10 cellular contexts compared by ENCODE assay signal in genomic region chr1:171740356-171740863, GRCh38. TPM values are rescaled to one million over a fixed set of nuclear protein-coding genes. Genes with fewer than 3 reads are reported as not detected.
DNase-seq lines count a peak whose midpoint lies in the region; ATAC-seq, FAIRE-seq and TF ChIP-seq lines count a peak whose summit lies in the region.
"Had no signal": no experiment of that assay in that cellular context is flagged by ENCODE, and none has a peak within 500 bp of the region (broad histone marks: within the 10 kb centered on the region; RNA-seq: fewer than 3 reads in every experiment).

No MANE protein-coding gene starts in this region.

- 71 to 79% methylated on average over 2 of the region's 2 CpGs for WGBS in heart right ventricle, 2 donors
- 73% methylated on average over 2 of the region's 2 CpGs for WGBS in urinary bladder

- H3K9me3 ChIP-seq in heart right ventricle (no peaks in the 10 kb centered on the region), kidney (ENCODE audit: control insufficient read depth in 1 of 2, low read length in 2 of 2) (no peaks in the 10 kb centered on the region)

- H3K36me3 Mint-ChIP-seq in activated naive CD8-positive, alpha-beta T cell: peaks cover 9% of the 10 kb centered on the region

- peaks cover 3 to 61% (median 27%) of the 10 kb centered on the region in 9 donors for H3K4me1 ChIP-seq in heart right ventricle
- H3K4me1 ChIP-seq in kidney (ENCODE audit: control insufficient read depth in 1 of 2, insufficient read depth in 1 of 2, low read depth in 1 of 2, low read length in 2 of 2): peaks cover 7 to 8% of the 10 kb centered on the region in 2 donors
- H3K4me1 ChIP-seq in urinary bladder (ENCODE audit: insufficient read depth): peaks cover 3% of the 10 kb centered on the region

- ATAC-seq in heart right ventricle (no peak), left cardiac atrium (no peak), GM21360 (IDR thresholded peaks at IDR 0.05; ENCODE audit: unreplicated experiment) (no peak)

- TF ChIP-seq CTCF in heart right ventricle (IDR thresholded peaks at IDR 0.05) (no peak), kidney (IDR thresholded peaks at IDR 0.05; ENCODE audit: borderline replicate concordance, extremely low read depth, insufficient read depth) (no peak)

- peak overlapping the region in 7 of 10 donors; percentile 72 to 99 (median 92) for H3K4me3 ChIP-seq in heart right ventricle
- H3K4me3 ChIP-seq in kidney (ENCODE audit: low read length in 2 of 2): peak overlapping the region; percentile 90 to 95
- H3K4me3 ChIP-seq in urinary bladder (ENCODE audit: low read depth, low read length): peak overlapping the region; percentile 88

- intact Hi-C loops in heart right ventricle (cut with DNase I): loop anchor here in 3 of 10 donors (2.0 to 5.0 kb wide), 3 partner anchors 37 to 93 kb away; partner anchors contain the start of gene METTL13 (in 1 of the 3)
- intact Hi-C loops in left cardiac atrium (cut with DNase I): no loop called here
- intact Hi-C loops in kidney (cut with DNase I): no loop called here

- H3K9me3 Mint-ChIP-seq in activated naive CD8-positive, alpha-beta T cell (ENCODE audit: low read depth): no peaks in the 10 kb centered on the region

- peak overlapping the region; percentile 99 for H3K4me3 Mint-ChIP-seq in activated naive CD8-positive, alpha-beta T cell

- FAIRE-seq in kidney (lab: Jason Lieb, UNC): no peak
- FAIRE-seq: endometrium had no signal

- H3K4me1 Mint-ChIP-seq in activated naive CD8-positive, alpha-beta T cell (ENCODE audit: low read depth): peaks cover 63% of the 10 kb centered on the region

- peak overlapping the region in 1 of 2 donors; percentile 97 for H3K9ac ChIP-seq in kidney (ENCODE audit: low read length in 2 of 2)

- no peaks in the 10 kb centered on the region for H3K27me3 ChIP-seq in heart right ventricle

- H3K27ac Mint-ChIP-seq in activated naive CD8-positive, alpha-beta T cell: peak overlapping the region; percentile 99

- H3K36me3 ChIP-seq in heart right ventricle (peaks cover 0 to 32% (median 13%) of the 10 kb centered on the region in 9 donors), kidney (ENCODE audit: control insufficient read depth in 1 of 2, insufficient read depth in 2 of 2, low read length in 2 of 2) (peaks cover 0 to 7% of the 10 kb centered on the region in 2 donors), urinary bladder (ENCODE audit: insufficient read depth) (no peaks in the 10 kb centered on the region)

- H3K27ac ChIP-seq in heart right ventricle (peak overlapping the region in 3 of 10 donors; percentile 1 to 96 (median 96)), kidney (ENCODE audit: low read depth in 2 of 2, low read length in 2 of 2) (no peak overlapping the region), urinary bladder (ENCODE audit: low read depth) (no peak overlapping the region)

- no peaks in the 10 kb centered on the region for H3K27me3 Mint-ChIP-seq in activated naive CD8-positive, alpha-beta T cell

- DNase-seq in heart right ventricle (no peak), left cardiac atrium (no peak), kidney (no peak), NOMO-1 treated with DMSO at 0.1 percent for 48 hours (lab: John Stamatoyannopoulos, UW; ENCODE audit: unreplicated experiment) (no peak), NCI-H1105 (lab: John Stamatoyannopoulos, UW) (no peak)
- DNase-seq: DMS79 had no signal

RNA-seq across cellular contexts. Expression of gene VAMP4, which starts 1.5 kb away (rescaled TPM):
- 10 to 100 TPM in 5 of 10 donors, 1 to 10 TPM in 5; 6.6 to 12.5 (median 9.2) TPM for total RNA-seq in heart right ventricle
- 1 to 10 TPM; 4.1 to 6.1 TPM for polyA plus RNA-seq in heart right ventricle
- 1 to 10 TPM; 9.0 to 9.5 TPM for total RNA-seq in left cardiac atrium
- 15.3 TPM for total RNA-seq in kidney
- 7.5 TPM for polyA plus RNA-seq in kidney (ENCODE audit: insufficient read depth, low read depth, low replicate concordance)
- total RNA-seq in urinary bladder: 20.9 TPM
- polyA plus RNA-seq in urinary bladder: 8.1 TPM

RNA-seq across cellular contexts. Expression of gene METTL13, which starts 41.0 kb away (rescaled TPM):
- 10 to 100 TPM; 12.9 to 20.2 (median 16.5) TPM for total RNA-seq in heart right ventricle
- polyA plus RNA-seq in heart right ventricle: 10 to 100 TPM in 1 of 2 donors, 1 to 10 TPM in 1; 3.2 to 18.9 TPM
- 10 to 100 TPM; 13.0 to 16.2 TPM for total RNA-seq in left cardiac atrium
- total RNA-seq in kidney: 29.0 TPM
- polyA plus RNA-seq in kidney (ENCODE audit: insufficient read depth, low read depth, low replicate concordance): 24.5 TPM
- total RNA-seq in urinary bladder: 14.9 TPM
- polyA plus RNA-seq in urinary bladder: 22.1 TPM
